8 cellular contexts compared by ENCODE assay signal in the genomic region with DNA sequence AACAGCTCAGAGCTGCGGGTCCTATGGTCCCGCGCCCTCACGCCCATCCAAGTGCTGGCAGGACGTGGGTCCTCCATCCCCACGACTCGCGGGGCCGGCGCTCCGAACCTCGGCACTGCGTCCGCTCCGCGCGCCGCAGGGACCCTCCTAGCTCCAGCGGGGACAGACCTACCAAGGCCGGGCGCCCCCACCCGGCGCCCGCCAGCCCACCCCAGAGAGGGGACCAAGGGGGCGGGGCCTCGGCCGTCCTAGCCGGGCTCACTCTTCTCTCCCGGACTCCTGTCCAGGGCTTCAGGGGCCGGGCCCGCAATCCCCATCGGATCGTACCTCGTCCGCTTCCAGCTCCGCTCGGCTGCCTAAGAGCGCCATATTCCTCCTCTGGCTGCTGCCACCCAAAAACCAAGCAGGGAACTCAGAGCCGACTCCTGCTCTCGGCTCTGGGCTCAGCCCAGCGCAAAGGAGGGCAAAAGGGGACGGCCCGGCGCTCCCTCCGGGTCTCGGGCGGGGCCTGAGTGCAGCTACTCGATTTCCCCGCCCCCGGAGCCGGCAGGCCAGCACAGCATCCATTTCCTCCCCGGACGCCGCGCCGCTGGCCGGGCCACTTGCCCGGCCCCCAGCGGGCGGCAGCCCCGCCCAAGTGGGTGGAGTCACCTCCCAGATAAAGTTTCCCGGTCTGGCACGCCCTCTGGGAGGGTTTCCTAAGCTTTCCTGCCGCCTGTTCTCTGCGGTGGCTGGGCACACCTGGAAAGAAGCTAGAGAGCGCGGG. TPM values are rescaled to one million over a fixed set of nuclear protein-coding genes. Genes with fewer than 3 reads are reported as not detected.
A peak's percentile ranks its signal among the peaks of the same experiment; 100 is the strongest.
DNase-seq lines count a peak whose midpoint lies in the region; ATAC-seq and TF ChIP-seq lines count a peak whose summit lies in the region.

TTC39B (minus strand) TSS at position 460 of the 766 bp plus-strand sequence; CDS start at position 369, 91 bp downstream.

- peak within 1 kb of the TSS; percentile 98 for H3K4me3 Mint-ChIP-seq in activated CD4-positive, alpha-beta T cell treated with anti-CD3 and anti-CD28 coated beads for 36 hours

- H3K27ac Mint-ChIP-seq in activated CD4-positive, alpha-beta T cell treated with anti-CD3 and anti-CD28 coated beads for 36 hours: peak within 1 kb of the TSS; percentile 98

- CTCF ChIA-PET in activated CD4-positive, alpha-beta T cell treated with anti-CD3 and anti-CD28 coated beads for 36 hours (lab: Charles Lee): interaction anchor here (0.8 to 2.1 kb wide), 5 partner anchors 11 to 96 kb away, joined by 3 to 8 read pairs (median 3); no protein-coding TSS in a partner anchor

- no peaks in the 10 kb centered on the region for H3K9me3 Mint-ChIP-seq in activated CD4-positive, alpha-beta T cell treated with anti-CD3 and anti-CD28 coated beads for 36 hours (ENCODE audit: low read depth)

- peak; percentile 79 for DNase-seq in AG09319 (ENCODE audit: extremely low read depth, low read depth)
- peak; percentile 87 for DNase-seq in NCI-H226
- DNase-seq in activated CD4-positive, alpha-beta T cell treated with anti-CD3 and anti-CD28 coated beads for 36 hours: peak; percentile 90
- DNase-seq in cortex of kidney (lab: John Stamatoyannopoulos, UW): peak; percentile 35
- DNase-seq in left kidney (ENCODE audit: low read depth, low spot score): peak; percentile 98
- DNase-seq in stimulated activated CD4-positive, alpha-beta T cell treated with anti-CD3 and anti-CD28 coated beads, Interleukin-1b, Interleukin-23, amount 100 ng/mL, for 4 hours (ENCODE audit: low read depth in 2 of 2): peak; percentile 44 to 73

- H3K4me1 Mint-ChIP-seq in activated CD4-positive, alpha-beta T cell treated with anti-CD3 and anti-CD28 coated beads for 36 hours: peaks cover 59% of the 10 kb centered on the region

- peak; percentile 95 for ATAC-seq in GM19023 (IDR thresholded peaks at IDR 0.05; ENCODE audit: unreplicated experiment)
- peak; percentile 88 for ATAC-seq in HG03175 (IDR thresholded peaks at IDR 0.05; ENCODE audit: unreplicated experiment)
- ATAC-seq in activated CD4-positive, alpha-beta T cell treated with anti-CD3 and anti-CD28 coated beads for 36 hours: peak; percentile 83

- peaks cover 16% of the 10 kb centered on the region for H3K36me3 Mint-ChIP-seq in activated CD4-positive, alpha-beta T cell treated with anti-CD3 and anti-CD28 coated beads for 36 hours (ENCODE audit: low read depth)

- no peaks in the 10 kb centered on the region for H3K27me3 Mint-ChIP-seq in activated CD4-positive, alpha-beta T cell treated with anti-CD3 and anti-CD28 coated beads for 36 hours

- POLR2A ChIA-PET in activated CD4-positive, alpha-beta T cell treated with anti-CD3 and anti-CD28 coated beads for 36 hours (lab: Charles Lee): interaction anchor here (0.8 to 1.2 kb wide), 2 partner anchors 11 to 205 kb away, joined by 5 read pairs; no protein-coding TSS in a partner anchor

- no peak; the same call in 1 of the 2 replicates for TF ChIP-seq CTCF in AG09319 (IDR thresholded peaks at IDR 0.05; ENCODE audit: low read depth, low read length)

- intact Hi-C loops in activated CD4-positive, alpha-beta T cell treated with anti-CD3 and anti-CD28 coated beads for 36 hours (cut with DNase I, micrococcal nuclease): loop anchor here (1.0 to 10.0 kb wide), 5 partner anchors 11 to 982 kb away; partner anchors contain the start of gene SNAPC3 (in 1 of the 2)

RNA-seq across cellular contexts. Expression of gene TTC39B, which starts in this region (rescaled TPM):
- 10 to 100 TPM; 26.4 to 34.4 TPM for total RNA-seq in activated CD4-positive, alpha-beta T cell treated with anti-CD3 and anti-CD28 coated beads for 36 hours

Comparison
In these comparisons a context has a peak if more than half of its experiments do, and no peak if none do; other contexts are left out.
1. Peak in every context shown above with its lines: DNase-seq and ATAC-seq.
2. DNase-seq: peak in every context shown above with its lines; median percentile 98 in left kidney; 90 in activated CD4-positive, alpha-beta T cell treated with anti-CD3 and anti-CD28 coated beads for 36 hours; 87 in NCI-H226; 79 in AG09319; 58 in stimulated activated CD4-positive, alpha-beta T cell treated with anti-CD3 and anti-CD28 coated beads, Interleukin-1b, Interleukin-23, amount 100 ng/mL, for 4 hours; 35 in cortex of kidney.